In the genomic region with DNA sequence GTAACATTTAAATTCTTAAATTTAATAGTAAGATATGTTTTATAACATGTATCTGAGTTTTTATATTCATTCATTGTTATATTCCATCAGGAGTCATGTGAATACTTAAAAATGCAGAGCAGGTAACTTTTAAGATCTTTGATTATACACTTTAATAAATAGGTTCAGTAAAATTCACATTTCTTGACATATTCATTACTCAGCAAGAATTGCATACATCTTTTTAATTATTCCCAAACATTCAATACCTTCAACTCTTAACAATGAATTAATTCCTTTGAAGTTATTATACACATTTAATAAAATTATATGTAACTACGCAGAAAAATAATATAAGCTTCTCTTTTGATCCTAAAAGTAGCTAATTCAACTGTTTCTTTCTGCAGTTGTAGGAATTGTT, we compare ENCODE assay signal across 24 cellular contexts.
"Had no signal": no experiment of that assay in that cellular context is flagged by ENCODE, and none has a peak within 500 bp of the region (broad histone marks: within the 10 kb centered on the region; RNA-seq: fewer than 3 reads in every experiment).

No MANE protein-coding gene starts in this region.

- H3K36me3 ChIP-seq: colonic mucosa, esophagus squamous epithelium, gastrocnemius medialis, heart right ventricle, left lung, lower lobe of right lung had no signal

- H3K9me3 ChIP-seq: colonic mucosa, esophagus squamous epithelium, gastrocnemius medialis, heart right ventricle, left lung, lower lobe of right lung, mucosa of descending colon had no signal

- H3K27me3 ChIP-seq: colonic mucosa, esophagus squamous epithelium, gastrocnemius medialis, heart right ventricle, left lung had no signal

- ATAC-seq: effector memory CD8-positive, alpha-beta T cell; esophagus mucosa; gastrocnemius medialis; heart right ventricle; left cardiac atrium; left lung; left ventricle myocardium superior; lower lobe of right lung; mucosa of descending colon had no signal

- DNase-seq: colonic mucosa; cortex of kidney; effector CD8-positive, alpha-beta T cell; effector memory CD8-positive, alpha-beta T cell; endodermal cell; erythroblast; esophagus squamous epithelium; foreskin fibroblast; foreskin melanocyte; gastrocnemius medialis; glutamatergic neuron; head of caudate nucleus; heart right ventricle; hippocampal formation; left cardiac atrium; left lung; left ventricle myocardium superior; lower lobe of right lung; mesenchymal stem cell; mucosa of descending colon had no signal

- H3K4me3 ChIP-seq: colonic mucosa, esophagus squamous epithelium, gastrocnemius medialis, heart right ventricle, left lung, lower lobe of right lung, mucosa of descending colon had no signal

- H3K4me1 ChIP-seq: colonic mucosa, esophagus squamous epithelium, gastrocnemius medialis, heart right ventricle, left lung, lower lobe of right lung had no signal

- FAIRE-seq: endometrium, keratinocyte had no signal

- H3K27ac ChIP-seq: colonic mucosa, epithelial cell of prostate, esophagus squamous epithelium, gastrocnemius medialis, heart right ventricle, left lung, lower lobe of right lung had no signal
